9 cellular contexts compared by ENCODE assay signal in genomic region chr19:50909240-50910070, GRCh38. TPM values are rescaled to one million over a fixed set of nuclear protein-coding genes. Genes with fewer than 3 reads are reported as not detected.
A peak's percentile ranks its signal among the peaks of the same experiment; 100 is the strongest.
DNase-seq lines count a peak whose midpoint lies in the region; FAIRE-seq and TF ChIP-seq lines count a peak whose summit lies in the region.
"Had no signal": no experiment of that assay in that cellular context is flagged by ENCODE, and none has a peak within 500 bp of the region (broad histone marks: within the 10 kb centered on the region; RNA-seq: fewer than 3 reads in every experiment).

No MANE protein-coding gene starts in this region.

- TF ChIP-seq POLR2A in GM12892 (IDR thresholded peaks at IDR 0.05; ENCODE audit: low read depth, low read length) (no peak), NB4 (IDR thresholded peaks at IDR 0.05; ENCODE audit: extremely low read depth, insufficient read length) (no peak), transverse colon (IDR thresholded peaks at IDR 0.05) (peak; percentile 33)

- TF ChIP-seq CTCF in 22Rv1 (IDR thresholded peaks at IDR 0.05) (no peak), NB4 (IDR thresholded peaks at IDR 0.05; ENCODE audit: low read depth, low read length) (no peak), keratinocyte (optimal IDR thresholded peaks at IDR 0.05 in 1 of 3, IDR thresholded peaks at IDR 0.05 in 1 of 3, conservative IDR thresholded peaks at IDR 0.05 in 1 of 3; ENCODE audit: extremely low read depth in 1 of 3, insufficient read depth in 2 of 3, low read length in 3 of 3) (no peak), transverse colon (IDR thresholded peaks at IDR 0.05) (no peak)

- 8% methylated on average over 34 of the region's 36 CpGs; no CpG with 5 or more reads in 1 of the 2 donors for WGBS in transverse colon (ENCODE audit: low coverage in 1 of 2), 2 donors

- dilution Hi-C loops in keratinocyte (cut with MboI; ENCODE audit: extremely low pct_ligation_motif_present, low sequenced_read_pairs), result no loop called here

- H3K4me1 ChIP-seq in keratinocyte (ENCODE audit: control insufficient read depth, extremely low read depth, insufficient read depth, low read length), result no peaks in the 10 kb centered on the region
- peaks cover 0 to 7% (median 4%) of the 10 kb centered on the region in 4 donors for H3K4me1 ChIP-seq in transverse colon

- no peak overlapping the region for H2AFZ ChIP-seq in keratinocyte (ENCODE audit: control insufficient read depth, low read length)

- H3K79me2 ChIP-seq in keratinocyte (ENCODE audit: control insufficient read depth, insufficient read depth, low read length), result no peaks in the 10 kb centered on the region

- H3K9me3 ChIP-seq in keratinocyte (ENCODE audit: control insufficient read depth, low read depth, low read length) (no peaks in the 10 kb centered on the region), transverse colon (no peaks in the 10 kb centered on the region)

- in situ Hi-C loops in transverse colon (cut with MboI; ENCODE audit: low pct_ligation_motif_present in 1 of 4, low pct_unique_long_range_greater_than_20kb in 1 of 4, low sequenced_read_pairs in 3 of 4), result no loop called here

- FAIRE-seq in GM12892 (lab: Jason Lieb, UNC), result no peak
- FAIRE-seq in keratinocyte (lab: Jason Lieb, UNC), result no peak

- DNase-seq in GM12892 (ENCODE audit: insufficient read length) (peak; percentile 54), NB4 (ENCODE audit: low read depth) (peak; percentile 33), keratinocyte (ENCODE audit: low read depth, low spot score) (no peak), transverse colon (peak; percentile 84), inferior parietal cortex (ENCODE audit: extremely low spot score) (no peak)
- DNase-seq in activated CD8-positive, alpha-beta memory T cell treated with anti-CD3 and anti-CD28 coated beads, Interleukin-2, amount 50 U/mL, for 48 hours, result peak; percentile 72
- no peak for DNase-seq in effector CD8-positive, alpha-beta T cell (lab: John Stamatoyannopoulos, UW)

- no peak overlapping the region for H3K9ac ChIP-seq in keratinocyte (ENCODE audit: control insufficient read depth, extremely low read depth, insufficient read depth, low read length)

- no peaks in the 10 kb centered on the region for H4K20me1 ChIP-seq in keratinocyte (ENCODE audit: control insufficient read depth, extremely low read depth, insufficient read depth, low read length)

- no peaks in the 10 kb centered on the region for H3K9me1 ChIP-seq in keratinocyte (ENCODE audit: control insufficient read depth, extremely low read depth, insufficient read depth, low read length)

- no peak overlapping the region for H3K4me3 ChIP-seq in NB4 (ENCODE audit: low read depth, low read length)
- H3K4me3 ChIP-seq in keratinocyte (ENCODE audit: control insufficient read depth in 2 of 3, extremely low read depth in 1 of 3, insufficient read depth in 2 of 3, low read depth in 1 of 3, low read length in 3 of 3), result no peak overlapping the region
- H3K4me3 ChIP-seq in transverse colon, result peak overlapping the region in 2 of 4 donors; percentile 23 to 32
- H3K4me3 ChIP-seq: skin epidermis had no signal

- H3K36me3 ChIP-seq in keratinocyte (ENCODE audit: control insufficient read depth in 2 of 2, extremely low read depth in 1 of 2, insufficient read depth in 2 of 2, low read length in 2 of 2) (no peaks in the 10 kb centered on the region), transverse colon (no peaks in the 10 kb centered on the region)

- peak overlapping the region; percentile 88 for H3K27ac ChIP-seq in 22Rv1
- no peak overlapping the region for H3K27ac ChIP-seq in keratinocyte (ENCODE audit: control insufficient read depth, insufficient read depth, low read length)
- H3K27ac ChIP-seq in transverse colon, result no peak overlapping the region
- H3K27ac ChIP-seq: skin epidermis had no signal

- no peak for TF ChIP-seq EP300 in transverse colon (IDR thresholded peaks at IDR 0.05; ENCODE audit: low read depth)

- intact Hi-C loops in transverse colon (cut with DNase I; ENCODE audit: low total_unique reads), result no loop called here

- H3K27me3 ChIP-seq in keratinocyte (ENCODE audit: control insufficient read depth, extremely low read depth, insufficient read depth, low read length), result peaks cover 58% of the 10 kb centered on the region
- peaks cover 72% of the 10 kb centered on the region for H3K27me3 ChIP-seq in transverse colon

- H3K4me2 ChIP-seq in keratinocyte (ENCODE audit: control insufficient read depth, extremely low read depth, insufficient read depth, low read depth, low read length), result peak overlapping the region; percentile 57

RNA-seq across cellular contexts. Expression of gene KLK4, which starts 1.7 kb away (rescaled TPM):
- 0.55 TPM for polyA plus RNA-seq in GM12892 (2012; ENCODE audit: missing spikeins)
- polyA plus RNA-seq in keratinocyte, result not detected in 3 replicates
- polyA plus RNA-seq in keratinocyte (2011; ENCODE audit: low read depth), result not detected
- not detected in 2 replicates for polyA plus RNA-seq in keratinocyte (2011; cell fraction: cytosol; rRNA removed)
- not detected in 2 replicates for polyA plus RNA-seq in keratinocyte (2011; cell fraction: nucleus; rRNA removed)
- 0.49 TPM in 1 of 2 replicates, not detected in the other for polyA plus RNA-seq in keratinocyte (2012; ENCODE audit: low replicate concordance)
- not detected in 3 replicates for polyA minus RNA-seq in keratinocyte
- polyA minus RNA-seq in keratinocyte (2011; cell fraction: cytosol; rRNA and poly(A)+ RNA removed), result not detected
- not detected in 2 replicates for polyA minus RNA-seq in keratinocyte (2011; cell fraction: nucleus; rRNA and poly(A)+ RNA removed)
- 1 to 10 TPM in 1 of 4 donors, not detected in 3; 3.0 TPM for total RNA-seq in transverse colon

RNA-seq across cellular contexts. Expression of gene KLK2, which starts 36.2 kb away (rescaled TPM):
- polyA plus RNA-seq in GM12892 (2012; ENCODE audit: missing spikeins), result 2.0 TPM
- polyA plus RNA-seq in keratinocyte, result 0.07 to 0.14 TPM in 2 of 3 replicates, not detected in the other
- polyA plus RNA-seq in keratinocyte (2011; ENCODE audit: low read depth), result not detected
- not detected in 2 replicates for polyA plus RNA-seq in keratinocyte (2011; cell fraction: cytosol; rRNA removed)
- 0.41 and 0.64 TPM in 2 replicates for polyA plus RNA-seq in keratinocyte (2011; cell fraction: nucleus; rRNA removed)
- polyA plus RNA-seq in keratinocyte (2012; ENCODE audit: low replicate concordance), result 0.28 TPM in 1 of 2 replicates, not detected in the other
- not detected in 3 replicates for polyA minus RNA-seq in keratinocyte
- not detected for polyA minus RNA-seq in keratinocyte (2011; cell fraction: cytosol; rRNA and poly(A)+ RNA removed)
- polyA minus RNA-seq in keratinocyte (2011; cell fraction: nucleus; rRNA and poly(A)+ RNA removed), result not detected in 2 replicates
- total RNA-seq in transverse colon, result 1 to 10 TPM in 1 of 4 donors, not detected in 3; 3.8 TPM

RNA-seq across cellular contexts. Expression of gene KLK5, which starts 43.4 kb away (rescaled TPM):
- not detected for polyA plus RNA-seq in GM12892 (2012; ENCODE audit: missing spikeins)
- polyA plus RNA-seq in keratinocyte, result 425 to 882 TPM (median 477 TPM) in 3 replicates
- 136 TPM for polyA plus RNA-seq in keratinocyte (2011; ENCODE audit: low read depth)
- polyA plus RNA-seq in keratinocyte (2011; cell fraction: cytosol; rRNA removed), result 541 and 572 TPM in 2 replicates
- polyA plus RNA-seq in keratinocyte (2011; cell fraction: nucleus; rRNA removed), result 466 and 483 TPM in 2 replicates
- 487 and 1,188 TPM in 2 replicates for polyA plus RNA-seq in keratinocyte (2012; ENCODE audit: low replicate concordance)
- polyA minus RNA-seq in keratinocyte, result 346 to 800 TPM (median 621 TPM) in 3 replicates
- 490 TPM for polyA minus RNA-seq in keratinocyte (2011; cell fraction: cytosol; rRNA and poly(A)+ RNA removed)
- polyA minus RNA-seq in keratinocyte (2011; cell fraction: nucleus; rRNA and poly(A)+ RNA removed), result 243 and 342 TPM in 2 replicates
- total RNA-seq in transverse colon, result not detected

RNA-seq across cellular contexts. Expression of gene KLK3, which starts 54.7 kb away (rescaled TPM):
- polyA plus RNA-seq in GM12892 (2012; ENCODE audit: missing spikeins), result 0.21 TPM
- not detected in 3 replicates for polyA plus RNA-seq in keratinocyte
- polyA plus RNA-seq in keratinocyte (2011; ENCODE audit: low read depth), result not detected
- not detected in 2 replicates for polyA plus RNA-seq in keratinocyte (2011; cell fraction: cytosol; rRNA removed)
- polyA plus RNA-seq in keratinocyte (2011; cell fraction: nucleus; rRNA removed), result not detected in 2 replicates
- not detected in 2 replicates for polyA plus RNA-seq in keratinocyte (2012; ENCODE audit: low replicate concordance)
- polyA minus RNA-seq in keratinocyte, result not detected in 3 replicates
- polyA minus RNA-seq in keratinocyte (2011; cell fraction: cytosol; rRNA and poly(A)+ RNA removed), result not detected
- polyA minus RNA-seq in keratinocyte (2011; cell fraction: nucleus; rRNA and poly(A)+ RNA removed), result not detected in 2 replicates
- total RNA-seq in transverse colon, result 10 to 100 TPM in 1 of 4 donors, 1 to 10 TPM in 3; 2.9 to 66.9 (median 4.9) TPM

RNA-seq across cellular contexts. Expression of gene KLK6, which starts 59.9 kb away (rescaled TPM):
- polyA plus RNA-seq in GM12892 (2012; ENCODE audit: missing spikeins), result not detected
- 0.73 to 2.5 TPM (median 1.9 TPM) in 3 replicates for polyA plus RNA-seq in keratinocyte
- 5.6 TPM for polyA plus RNA-seq in keratinocyte (2011; ENCODE audit: low read depth)
- polyA plus RNA-seq in keratinocyte (2011; cell fraction: cytosol; rRNA removed), result 0.81 and 2.5 TPM in 2 replicates
- polyA plus RNA-seq in keratinocyte (2011; cell fraction: nucleus; rRNA removed), result 3.6 and 7.7 TPM in 2 replicates
- 2.8 and 23.6 TPM in 2 replicates for polyA plus RNA-seq in keratinocyte (2012; ENCODE audit: low replicate concordance)
- polyA minus RNA-seq in keratinocyte, result 0.69 to 5.9 TPM (median 2.7 TPM) in 3 replicates
- polyA minus RNA-seq in keratinocyte (2011; cell fraction: cytosol; rRNA and poly(A)+ RNA removed), result 3.3 TPM
- polyA minus RNA-seq in keratinocyte (2011; cell fraction: nucleus; rRNA and poly(A)+ RNA removed), result 3.2 and 8.3 TPM in 2 replicates
- not detected for total RNA-seq in transverse colon

Comparison
In these comparisons a context has a peak if more than half of its experiments do, and no peak if none do; other contexts are left out.
1. DNase-seq: peak in GM12892 (single experiment), NB4 (single experiment), activated CD8-positive, alpha-beta memory T cell treated with anti-CD3 and anti-CD28 coated beads, Interleukin-2, amount 50 U/mL, for 48 hours (single experiment) and transverse colon (single experiment); none in keratinocyte (single experiment), effector CD8-positive, alpha-beta T cell (single experiment) and inferior parietal cortex (single experiment).